Comparison of ENCODE assay signal across 8 cellular contexts in the genomic region with DNA sequence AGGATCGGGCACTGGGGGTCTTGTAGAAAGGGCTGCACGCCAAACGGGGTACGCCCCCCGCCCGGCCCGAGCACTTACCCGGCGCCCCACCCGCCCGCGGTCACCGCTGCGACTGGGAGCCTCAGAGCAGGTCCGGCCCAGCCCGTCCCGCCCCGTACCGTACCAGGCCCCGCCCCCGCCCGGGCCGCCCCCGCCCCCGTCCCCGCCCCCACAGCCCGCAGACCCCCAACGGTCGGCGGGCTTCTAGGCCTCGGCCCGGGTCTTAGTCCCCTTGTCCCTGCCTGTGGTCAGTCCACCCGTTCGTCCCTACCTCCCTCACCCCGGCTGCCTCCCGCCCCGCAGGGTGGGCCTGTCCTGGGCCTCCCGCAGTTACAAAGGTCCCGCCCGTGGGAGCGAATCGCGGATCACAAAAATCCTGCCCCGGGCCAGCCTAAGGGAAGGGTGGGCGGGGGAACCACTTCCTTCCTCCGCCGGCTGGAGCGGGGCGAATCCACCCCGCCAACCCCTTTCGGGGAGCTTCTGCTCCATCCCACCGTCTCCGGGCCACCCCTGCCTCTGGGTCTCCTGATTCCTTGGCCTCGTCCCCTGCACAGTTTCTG. TPM values are rescaled to one million over a fixed set of nuclear protein-coding genes. Genes with fewer than 3 reads are reported as not detected.
DNase-seq lines count a peak whose midpoint lies in the region; ATAC-seq, FAIRE-seq and TF ChIP-seq lines count a peak whose summit lies in the region.

A gene with protein sequence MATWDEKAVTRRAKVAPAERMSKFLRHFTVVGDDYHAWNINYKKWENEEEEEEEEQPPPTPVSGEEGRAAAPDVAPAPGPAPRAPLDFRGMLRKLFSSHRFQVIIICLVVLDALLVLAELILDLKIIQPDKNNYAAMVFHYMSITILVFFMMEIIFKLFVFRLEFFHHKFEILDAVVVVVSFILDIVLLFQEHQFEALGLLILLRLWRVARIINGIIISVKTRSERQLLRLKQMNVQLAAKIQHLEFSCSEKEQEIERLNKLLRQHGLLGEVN (minus strand): TSS at position 114 of the 599 bp plus-strand sequence. CDS start 5,870 bp downstream, outside the sequence.

- TF ChIP-seq CTCF in GM12865 (IDR thresholded peaks at IDR 0.05; ENCODE audit: insufficient read depth, low read depth, low read length, missing control alignments) (no peak), HepG2 (CRISPR knock-in tag; IDR thresholded peaks at IDR 0.05) (no peak)

- DNase-seq in GM12865 (ENCODE audit: low read depth): peak; percentile 70
- DNase-seq in central memory CD8-positive, alpha-beta T cell (ENCODE audit: low spot score in 2 of 2): peak in 1 of 2 donors; percentile 16
- DNase-seq in HepG2 (ENCODE audit: low spot score): no peak
- DNase-seq in stimulated activated CD8-positive, alpha-beta memory T cell treated with anti-CD3 and anti-CD28 coated beads, Interleukin-12 subunit alpha, Interleukin-12 subunit beta, amount 100 ng/mL, for 1 hour (ENCODE audit: low read depth): peak; percentile 12
- no peak for DNase-seq in RKO (ENCODE audit: low spot score)
- no peak for DNase-seq in kidney tubule cell (ENCODE audit: low spot score)

- CTCF ChIA-PET in HepG2 (lab: Yijun Ruan, JAX; ENCODE audit: low intra/inter-chr PET ratio, low total read pairs): no interaction called here

- H3K27me3 ChIP-seq in HepG2 (ENCODE audit: control insufficient read depth in 1 of 2, insufficient read depth in 2 of 2, low read length in 2 of 2): peaks cover 5 to 48% of the 10 kb centered on the region in 2 experiments

- peak within 1 kb of the TSS; percentile 36; the same call in 1 of the 2 replicates for H3K9ac ChIP-seq in HepG2 (ENCODE audit: insufficient read depth, low read depth, low read length)

- H3K36me3 ChIP-seq in HepG2 (replicated peaks in 1 of 2; ENCODE audit: control insufficient read depth in 1 of 2, insufficient read depth in 2 of 2, low read length in 2 of 2): no peaks in the 10 kb centered on the region

- no peak for TF ChIP-seq RAD21 in HepG2 (CRISPR knock-in tag; IDR thresholded peaks at IDR 0.05)

- no peak within 1 kb of the TSS for H2AFZ ChIP-seq in HepG2 (ENCODE audit: low read length)

- H4K20me1 ChIP-seq in HepG2 (ENCODE audit: insufficient read depth, low read length): no peaks in the 10 kb centered on the region

- H3K4me3 Mint-ChIP-seq in central memory CD8-positive, alpha-beta T cell: peak within 1 kb of the TSS; percentile 94

- FAIRE-seq in HepG2 (lab: Jason Lieb, UNC): no peak

- H3K4me3 ChIP-seq in GM12865 (ENCODE audit: low read depth, low read length): peak within 1 kb of the TSS; percentile 77
- peak within 1 kb of the TSS; percentile 49 to 75 (median 59) for H3K4me3 ChIP-seq in HepG2 (replicated peaks in 1 of 3; ENCODE audit: insufficient read depth in 1 of 3, low read depth in 2 of 3, low read length in 3 of 3)

- no peaks in the 10 kb centered on the region for H3K9me3 ChIP-seq in HepG2 (ENCODE audit: low read length)

- no TSS peak for BruUV-seq in HepG2 (replicated peaks; lab: Mats Ljungman, UMichigan)

- peak; percentile 18 for ATAC-seq in HG02943 (IDR thresholded peaks at IDR 0.05; ENCODE audit: low read depth, unreplicated experiment)
- peak; percentile 52 for ATAC-seq in central memory CD8-positive, alpha-beta T cell (replicated peaks; ENCODE audit: extremely low read depth, poor library complexity, severe bottlenecking)
- peak; percentile 72 for ATAC-seq in HepG2

- H3K27ac Mint-ChIP-seq in central memory CD8-positive, alpha-beta T cell (ENCODE audit: low read depth): peak within 1 kb of the TSS; percentile 80

- no peak for TF ChIP-seq POLR2A in HepG2 (IDR thresholded peaks at IDR 0.05; ENCODE audit: insufficient read depth in 1 of 2, low read depth in 2 of 2, low read length in 2 of 2)

- H3K4me1 Mint-ChIP-seq in central memory CD8-positive, alpha-beta T cell: peaks cover 37% of the 10 kb centered on the region

- peak within 1 kb of the TSS; percentile 91 for H3K4me2 ChIP-seq in HepG2 (ENCODE audit: low read depth, low read length)

- TF ChIP-seq EP300 in HepG2 (IDR thresholded peaks at IDR 0.05; ENCODE audit: low read depth in 2 of 2, low read length in 2 of 2) (no peak), HepG2 (CRISPR knock-in tag; IDR thresholded peaks at IDR 0.05; ENCODE audit: borderline replicate concordance) (no peak)

- intact Hi-C loops in T-helper 2 cell treated with Interferon-gamma antibody and Interleukin-4, amounts not matched to agents 100 ng/mL and 5 ng/mL, for 36 hours (cut with micrococcal nuclease): loop anchor here (1.0 to 2.0 kb wide), 3 partner anchors 9 to 76 kb away; no protein-coding TSS in a partner anchor
- intact Hi-C loops in HepG2 (cut with micrococcal nuclease; ENCODE audit: unreplicated experiment): no loop called here

- H3K4me1 ChIP-seq in HepG2 (ENCODE audit: insufficient read depth, low read length): peaks cover 15% of the 10 kb centered on the region

- POLR2A ChIA-PET in HepG2 (lab: Yijun Ruan, JAX): no interaction called here

- H3K79me2 ChIP-seq in HepG2 (ENCODE audit: insufficient read depth, low read length): no peaks in the 10 kb centered on the region

- H3K27ac ChIP-seq in HepG2 (ENCODE audit: extremely low read length, insufficient read depth, low read length): no peak within 1 kb of the TSS

- in situ Hi-C loops in HepG2 (cut with HindIII; ENCODE audit: extremely low pct_ligation_motif_present, low pct_unique_long_range_greater_than_20kb): no loop called here

- H3K36me3 Mint-ChIP-seq in central memory CD8-positive, alpha-beta T cell (ENCODE audit: insufficient read depth): peaks cover 5% of the 10 kb centered on the region

- 0% methylated on average over 1 of the region's 54 CpGs for WGBS in HepG2 (ENCODE audit: low lambda C conversion rate)

- H3K27me3 Mint-ChIP-seq in central memory CD8-positive, alpha-beta T cell: no peaks in the 10 kb centered on the region

- no peaks in the 10 kb centered on the region for H3K9me3 Mint-ChIP-seq in central memory CD8-positive, alpha-beta T cell

TF ChIP-seq in HepG2, 621 proteins besides CTCF, POLR2A, EP300 and RAD21 (continues in another document):
- 0 out of 2 replicates have a peak, but pooled peaks have one; percentile 8 for TF ChIP-seq YEATS4 (CRISPR knock-in tag; IDR thresholded peaks at IDR 0.05; ENCODE audit: borderline replicate concordance)
- TF ChIP-seq NR2F1 (CRISPR knock-in tag; IDR thresholded peaks at IDR 0.05): no peak
- TF ChIP-seq POLR2G (IDR thresholded peaks at IDR 0.05; ENCODE audit: low read depth, low read length): no peak
- 0 out of 2 replicates have a peak, but pooled peaks have one; percentile 17 for TF ChIP-seq PHF8 (CRISPR knock-in tag; IDR thresholded peaks at IDR 0.05)
- TF ChIP-seq TSC22D2 (CRISPR knock-in tag; IDR thresholded peaks at IDR 0.05; ENCODE audit: borderline replicate concordance): no peak

RNA-seq across cellular contexts. Expression of the gene that starts here (rescaled TPM):
- 14.5 and 15.7 TPM in 2 replicates for total RNA-seq in T-helper 2 cell treated with Interferon-gamma antibody and Interleukin-4, amounts not matched to agents 100 ng/mL and 5 ng/mL, for 36 hours
- 0.20 and 0.49 TPM in 2 replicates for total RNA-seq in HepG2 (2016; rRNA removed; fragmentation: Illumina TruSeq; extraction: Trizol)
- total RNA-seq in HepG2 (2016; cell fraction: cytosol; rRNA removed; fragmentation: Illumina TruSeq; extraction: Trizol; ENCODE audit: low read depth): not detected in 2 replicates
- total RNA-seq in HepG2 (2016; cell fraction: insoluble cytoplasmic fraction; rRNA removed; fragmentation: Illumina TruSeq; extraction: Trizol): 0.36 and 0.54 TPM in 2 replicates
- 0.14 and 0.37 TPM in 2 replicates for total RNA-seq in HepG2 (2016; cell fraction: membrane; rRNA removed; fragmentation: Illumina TruSeq; extraction: Trizol)
- total RNA-seq in HepG2 (2016; cell fraction: nucleus; rRNA removed; fragmentation: Illumina TruSeq; extraction: Trizol): 0.47 and 0.53 TPM in 2 replicates
- polyA plus RNA-seq in HepG2 (2011; rRNA removed): 0.88 and 1.3 TPM in 2 replicates
- polyA plus RNA-seq in HepG2 (2011; cell fraction: cytosol; rRNA removed): 0.59 and 0.87 TPM in 2 replicates
- polyA plus RNA-seq in HepG2 (2011; cell fraction: nucleus; rRNA removed): 0.33 and 0.35 TPM in 2 replicates
- polyA plus RNA-seq in HepG2 (2012): 0.47 and 0.50 TPM in 2 replicates
- 0.16 and 0.32 TPM in 2 replicates for polyA plus RNA-seq in HepG2 (2016; cell fraction: cytosol; fragmentation: Illumina TruSeq; extraction: Trizol; ENCODE audit: low read depth)
- polyA plus RNA-seq in HepG2 (2016; cell fraction: insoluble cytoplasmic fraction; fragmentation: Illumina TruSeq; extraction: Trizol; ENCODE audit: low read depth): 0.36 and 0.67 TPM in 2 replicates
- 0.29 TPM in 1 of 2 replicates, not detected in the other for polyA plus RNA-seq in HepG2 (2016; cell fraction: membrane; fragmentation: Illumina TruSeq; extraction: Trizol; ENCODE audit: low read depth)
- 0.49 and 0.82 TPM in 2 replicates for polyA plus RNA-seq in HepG2 (2016; cell fraction: nucleus; fragmentation: Illumina TruSeq; extraction: Trizol; ENCODE audit: insufficient read depth, low read depth)
- polyA minus RNA-seq in HepG2 (2011; rRNA and poly(A)+ RNA removed; ENCODE audit: low replicate concordance): 0.16 and 0.64 TPM in 2 replicates
- polyA minus RNA-seq in HepG2 (2011; cell fraction: cytosol; rRNA and poly(A)+ RNA removed): not detected in 2 replicates
- 0.50 TPM in 1 of 2 replicates, not detected in the other for polyA minus RNA-seq in HepG2 (2011; cell fraction: nucleus; rRNA and poly(A)+ RNA removed)

Comparison
In these comparisons a context has a peak if more than half of its experiments do, and no peak if none do; other contexts are left out.
1. RNA of the gene that starts here (total RNA-seq): 14.5 to 15.7 TPM in T-helper 2 cell treated with Interferon-gamma antibody and Interleukin-4, amounts not matched to agents 100 ng/mL and 5 ng/mL, for 36 hours; 0.14 to 0.54 TPM in HepG2; every median in the first group is over 10 times any median in the second.
2. DNase-seq: peak in GM12865 (single experiment) and stimulated activated CD8-positive, alpha-beta memory T cell treated with anti-CD3 and anti-CD28 coated beads, Interleukin-12 subunit alpha, Interleukin-12 subunit beta, amount 100 ng/mL, for 1 hour (single experiment); none in HepG2 (single experiment), RKO (single experiment) and kidney tubule cell (single experiment).
3. ATAC-seq: peak in every context shown above with its lines; median percentile 72 in HepG2; 52 in central memory CD8-positive, alpha-beta T cell; 18 in HG02943.